In genomic region chr1:1407101-1407956, GRCh38 we compare ENCODE assay signal across 8 cellular contexts. TPM values are rescaled to one million over a fixed set of nuclear protein-coding genes. Genes with fewer than 3 reads are reported as not detected.
DNase-seq lines count a peak whose midpoint lies in the region; ATAC-seq and TF ChIP-seq lines count a peak whose summit lies in the region.

Gene MRPL20 (minus strand): TSS chr1:1407293. CDS start chr1:1407217, 76 bp downstream.

- H3K27me3 ChIP-seq in adrenal gland: no peaks in the 10 kb centered on the region
- H3K27me3 ChIP-seq in upper lobe of right lung: no peaks in the 10 kb centered on the region

- ATAC-seq in HG02870 (IDR thresholded peaks at IDR 0.05; ENCODE audit: unreplicated experiment) (peak; percentile 94), left cardiac atrium (peak; percentile 98), upper lobe of right lung (peak; percentile 99)

- DNase-seq in GM13977 (ENCODE audit: low spot score): peak; percentile 98
- peak; percentile 52 for DNase-seq in NCI-H146 treated with DMSO at 0.1 percent for 48 hours (lab: John Stamatoyannopoulos, UW; ENCODE audit: unreplicated experiment)
- peak; percentile 92 to 97 (median 95) for DNase-seq in T-helper 1 cell
- DNase-seq in adrenal gland: peak; percentile 92 to 97 (median 95)
- peak; percentile 96 for DNase-seq in left cardiac atrium
- DNase-seq in progenitor cell of endocrine pancreas (ENCODE audit: low spot score, unreplicated experiment): peak; percentile 79
- DNase-seq in upper lobe of right lung: peak; percentile 97

- intact Hi-C loops in adrenal gland (cut with DNase I): no loop called here
- intact Hi-C loops in left cardiac atrium (cut with DNase I): loop anchor here in 1 of 2 donors (5.0 kb wide), 1 partner anchor 35 kb away; no protein-coding TSS in a partner anchor
- intact Hi-C loops in upper lobe of right lung (cut with DNase I): no loop called here

- H3K4me1 Mint-ChIP-seq in progenitor cell of endocrine pancreas (ENCODE audit: low read depth): peaks cover 15% of the 10 kb centered on the region

- TF ChIP-seq POLR2A in adrenal gland (IDR thresholded peaks at IDR 0.05): peak; percentile 71 to 84

- H3K36me3 ChIP-seq in adrenal gland (replicated peaks in 1 of 2) (peaks cover 0 to 35% of the 10 kb centered on the region in 2 donors), upper lobe of right lung (peaks cover 34% of the 10 kb centered on the region)

- peak within 1 kb of the TSS; percentile 95 for H3K27ac Mint-ChIP-seq in progenitor cell of endocrine pancreas

- in situ Hi-C loops in GM13977 (cut with MboI; ENCODE audit: low pct_unique_long_range_greater_than_20kb, low sequenced_read_pairs, unreplicated experiment): no loop called here

- TF ChIP-seq CTCF in GM13977 (IDR thresholded peaks at IDR 0.05; ENCODE audit: extremely low read depth, insufficient read depth, missing control alignments) (no peak), adrenal gland (IDR thresholded peaks at IDR 0.05) (peak in 2 of 6 experiments; percentile 21 to 38), progenitor cell of endocrine pancreas (IDR thresholded peaks at IDR 0.05; ENCODE audit: unreplicated experiment) (peak; percentile 16), upper lobe of right lung (IDR thresholded peaks at IDR 0.05) (no peak)

- no peaks in the 10 kb centered on the region for H3K27me3 Mint-ChIP-seq in progenitor cell of endocrine pancreas

- H3K4me1 ChIP-seq in adrenal gland (replicated peaks in 1 of 2): peaks cover 13 to 24% of the 10 kb centered on the region in 2 donors
- H3K4me1 ChIP-seq in upper lobe of right lung: peaks cover 21% of the 10 kb centered on the region

- WGBS in adrenal gland, 4 donors: 0 to 1% (median 0%) methylated on average over 36 to 96 of the region's 96 CpGs

- peak within 1 kb of the TSS; percentile 46 to 90 (median 77) for H3K27ac ChIP-seq in adrenal gland
- H3K27ac ChIP-seq in upper lobe of right lung: peak within 1 kb of the TSS; percentile 90

- no peaks in the 10 kb centered on the region for H3K9me3 Mint-ChIP-seq in progenitor cell of endocrine pancreas (ENCODE audit: low read depth)

- no peaks in the 10 kb centered on the region for H3K9me3 ChIP-seq in adrenal gland (replicated peaks in 1 of 3)
- no peaks in the 10 kb centered on the region for H3K9me3 ChIP-seq in upper lobe of right lung

- H3K36me3 Mint-ChIP-seq in progenitor cell of endocrine pancreas (ENCODE audit: insufficient read depth): peaks cover 15% of the 10 kb centered on the region

- peak within 1 kb of the TSS; percentile 73 to 96 (median 86) for H3K4me3 ChIP-seq in adrenal gland
- H3K4me3 ChIP-seq in upper lobe of right lung: peak within 1 kb of the TSS; percentile 99

- peak within 1 kb of the TSS; percentile 91 for H3K4me3 Mint-ChIP-seq in progenitor cell of endocrine pancreas (ENCODE audit: low read depth)

RNA-seq across cellular contexts. Expression of gene MRPL20, which starts in this region (rescaled TPM):
- 100 to 1,000 TPM in 7 of 8 donors, 10 to 100 TPM in 1; 98.9 to 276 (median 158) TPM for total RNA-seq in adrenal gland
- polyA plus RNA-seq in adrenal gland: 100 to 1,000 TPM; 116 to 175 (median 134) TPM
- total RNA-seq in left cardiac atrium: 100 to 1,000 TPM; 112 to 134 TPM
- 104 and 109 TPM in 2 replicates for total RNA-seq in progenitor cell of endocrine pancreas
- 80.7 TPM for total RNA-seq in upper lobe of right lung

Comparison
In these comparisons a context has a peak if more than half of its experiments do, and no peak if none do; other contexts are left out.
1. Peak in every context shown above with its lines: DNase-seq, ATAC-seq, H3K4me3 ChIP-seq and H3K27ac ChIP-seq.